ENCODE assay signal across 9 cellular contexts in the genomic region with DNA sequence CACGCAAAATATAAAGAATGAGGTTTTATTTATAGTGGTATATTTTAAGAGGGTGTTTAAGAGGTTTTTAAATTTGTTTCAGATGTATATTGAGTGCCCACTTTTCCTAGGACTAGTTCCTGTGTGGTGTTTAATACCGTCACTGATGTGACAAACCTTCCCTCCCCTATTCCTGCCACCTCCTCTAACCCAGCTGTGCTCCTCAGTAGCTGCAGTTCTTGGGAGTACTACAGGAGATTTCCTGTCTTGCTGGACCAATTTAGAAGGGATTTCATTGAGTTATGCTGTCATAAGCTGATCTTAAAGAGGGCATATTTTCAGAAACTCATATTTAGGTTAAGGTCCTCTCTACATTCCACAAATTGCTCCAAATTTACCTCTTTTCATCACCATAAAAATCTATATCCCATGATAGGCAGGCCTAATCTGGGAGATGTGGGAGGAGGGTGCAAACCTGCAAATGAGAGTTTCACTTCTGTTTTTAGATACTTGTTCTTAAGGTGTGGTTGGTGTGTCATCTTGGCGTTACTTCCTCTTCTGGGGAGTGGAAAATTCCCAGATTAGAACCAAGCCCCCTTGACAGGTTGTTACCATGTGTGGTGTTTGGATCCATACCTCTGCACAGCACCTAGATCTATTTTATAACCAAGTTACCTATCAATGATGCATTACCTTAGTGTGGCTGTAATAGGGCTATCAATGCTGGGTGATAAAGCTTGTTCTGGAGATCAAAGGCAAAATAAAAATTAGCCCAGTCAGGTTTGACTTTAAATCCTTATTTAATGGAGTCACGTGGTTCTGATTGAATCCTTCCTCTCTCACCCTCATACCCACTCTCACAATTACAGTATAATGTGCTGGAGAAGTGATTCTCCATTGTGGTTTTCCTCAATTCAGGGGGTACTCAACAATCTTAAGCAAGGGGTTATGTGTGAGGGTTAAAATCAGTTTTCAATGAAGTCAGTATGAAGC.
A peak's percentile ranks its signal among the peaks of the same experiment; 100 is the strongest.
DNase-seq lines count a peak whose midpoint lies in the region; ATAC-seq and TF ChIP-seq lines count a peak whose summit lies in the region.
"Had no signal": no experiment of that assay in that cellular context is flagged by ENCODE, and none has a peak within 500 bp of the region (broad histone marks: within the 10 kb centered on the region; RNA-seq: fewer than 3 reads in every experiment).

No MANE protein-coding gene starts in this region.

- no peaks in the 10 kb centered on the region for H3K27me3 ChIP-seq in GM23338 (ENCODE audit: insufficient read depth)
- H3K27me3 ChIP-seq in dorsolateral prefrontal cortex, result no peaks in the 10 kb centered on the region

- in situ Hi-C loops in ACHN (cut with HindIII; ENCODE audit: low pct_ligation_motif_present, low pct_unique_long_range_greater_than_20kb, low sequenced_read_pairs), result no loop called here

- H3K4me3 ChIP-seq in SK-N-MC (no peak overlapping the region), GM23338 (no peak overlapping the region), dorsolateral prefrontal cortex (no peak overlapping the region)
- H3K4me3 ChIP-seq: lower lobe of right lung had no signal

- no peaks in the 10 kb centered on the region for H3K4me1 ChIP-seq in GM23338 (ENCODE audit: insufficient read depth)
- H3K4me1 ChIP-seq: lower lobe of right lung had no signal

- no peaks in the 10 kb centered on the region for H3K9me2 ChIP-seq in GM23338 (ENCODE audit: insufficient read depth)

- POLR2A ChIA-PET in GM10248 (lab: Yijun Ruan, JAX), result no interaction called here

- no peak for TF ChIP-seq CTCF in GM10248 (IDR thresholded peaks at IDR 0.05; ENCODE audit: control extremely low read depth, extremely low read depth, low read depth, missing control alignments)
- TF ChIP-seq CTCF in GM23338 (conservative IDR thresholded peaks at IDR 0.05; ENCODE audit: low read depth in 2 of 2), result no peak
- no peak for TF ChIP-seq CTCF in dorsolateral prefrontal cortex (IDR thresholded peaks at IDR 0.05 in 54 of 56, conservative IDR thresholded peaks at IDR 0.05 in 2 of 56; ENCODE audit: low read depth in 1 of 56, partially characterized antibody in 56 of 56)

- H3K27me3 Mint-ChIP-seq in GM23338 (ENCODE audit: insufficient read depth, low read depth, poor library complexity), result peaks cover 2% of the 10 kb centered on the region

- no peak overlapping the region for H3K4me3 Mint-ChIP-seq in GM23338

- H3K36me3 Mint-ChIP-seq in GM23338 (ENCODE audit: low read depth), result peaks cover 27% of the 10 kb centered on the region; the same call in 2 of the 3 replicates

- H3K79me2 ChIP-seq in GM23338 (replicated peaks; ENCODE audit: insufficient read depth), result peaks cover 13% of the 10 kb centered on the region

- CTCF ChIA-PET in GM10248 (lab: Yijun Ruan, JAX), result interaction anchor here (1.2 to 3.4 kb wide), 7 partner anchors 11 to 297 kb away, joined by 3 to 11 read pairs (median 5); no protein-coding TSS in a partner anchor

- H3K27ac ChIP-seq in SK-N-MC (peak overlapping the region; percentile 55; the same call in 1 of the 2 replicates), GM23338 (ENCODE audit: low read depth) (no peak overlapping the region), dorsolateral prefrontal cortex (peak overlapping the region in 4 of 59 donors; percentile 2 to 81 (median 30))
- H3K27ac ChIP-seq: lower lobe of right lung had no signal

- H3F3A ChIP-seq in GM23338 (replicated peaks; ENCODE audit: low read depth), result no peaks in the 10 kb centered on the region

- H3K4me1 Mint-ChIP-seq in GM23338, result no peaks in the 10 kb centered on the region; the same call in 2 of the 3 replicates

- no peak overlapping the region for H3K9ac ChIP-seq in SK-N-MC (ENCODE audit: insufficient read length)

- no peaks in the 10 kb centered on the region for H4K20me1 ChIP-seq in GM23338 (replicated peaks; ENCODE audit: insufficient read depth)

- intact Hi-C loops in dorsolateral prefrontal cortex (cut with DNase I), result loop anchor here in 1 of 2 donors (5.0 kb wide), 1 partner anchor 270 kb away; no protein-coding TSS in a partner anchor

- H3K9me3 ChIP-seq in SK-N-MC (ENCODE audit: low read depth, low read length), result 0 out of 2 replicates have a peak, but pooled peaks cover 3% of the 10 kb centered on the region
- H3K9me3 ChIP-seq: lower lobe of right lung had no signal

- H3K4me2 ChIP-seq in GM23338, result no peak overlapping the region

- ATAC-seq in GM19463 (IDR thresholded peaks at IDR 0.05; ENCODE audit: unreplicated experiment), result peak; percentile 96
- peak; percentile 95 for ATAC-seq in HG03108 (IDR thresholded peaks at IDR 0.05; ENCODE audit: unreplicated experiment)
- ATAC-seq in GM23338, result no peak

- no peak overlapping the region for H3K27ac Mint-ChIP-seq in GM23338

- peaks cover 10% of the 10 kb centered on the region; the same call in 1 of the 2 replicates for H3K36me3 ChIP-seq in SK-N-MC (ENCODE audit: insufficient read depth, low read length)
- H3K36me3 ChIP-seq in GM23338 (ENCODE audit: insufficient read depth), result no peaks in the 10 kb centered on the region
- H3K36me3 ChIP-seq: lower lobe of right lung had no signal

- no peak overlapping the region for H2AFZ ChIP-seq in GM23338

- H3K9me3 Mint-ChIP-seq in GM23338, result peaks cover 12% of the 10 kb centered on the region; the same call in 2 of the 3 replicates

- peak; percentile 63 for DNase-seq in GM10248 (ENCODE audit: extremely low spot score)
- no peak for DNase-seq in SK-N-MC (ENCODE audit: low read depth, low spot score)
- DNase-seq in GM23338 (ENCODE audit: low spot score), result no peak
- no peak for DNase-seq in dorsolateral prefrontal cortex
- DNase-seq in ACHN, result no peak
- DNase-seq in NCI-H510A (lab: John Stamatoyannopoulos, UW), result no peak
- DNase-seq: lower lobe of right lung had no signal

TF ChIP-seq in GM23338, 12 proteins besides CTCF, POLR2A, EP300 and RAD21 (continues in another document):
- TF ChIP-seq STAT1 (IDR thresholded peaks at IDR 0.05; ENCODE audit: unreplicated experiment) (no peak), CREB1 (CRISPR knock-in tag; IDR thresholded peaks at IDR 0.05; ENCODE audit: low read depth) (no peak), REST (IDR thresholded peaks at IDR 0.05; ENCODE audit: unreplicated experiment) (no peak), EZH2phosphoT487 (IDR thresholded peaks at IDR 0.05; ENCODE audit: unreplicated experiment) (no peak), ETS1 (IDR thresholded peaks at IDR 0.05) (no peak)
